15 cellular contexts compared by ENCODE assay signal in genomic region chr2:128439231-128440086, GRCh38.
A peak's percentile ranks its signal among the peaks of the same experiment; 100 is the strongest.
DNase-seq lines count a peak whose midpoint lies in the region; ATAC-seq and TF ChIP-seq lines count a peak whose summit lies in the region.
"Had no signal": no experiment of that assay in that cellular context is flagged by ENCODE, and none has a peak within 500 bp of the region (broad histone marks: within the 10 kb centered on the region; RNA-seq: fewer than 3 reads in every experiment).

No MANE protein-coding gene starts in this region.

- H3K27me3 ChIP-seq in Peyer's patch (no peaks in the 10 kb centered on the region), left lung (no peaks in the 10 kb centered on the region), suprapubic skin (no peaks in the 10 kb centered on the region), MG63 (no peaks in the 10 kb centered on the region)
- H3K27me3 ChIP-seq: adrenal gland, gastrocnemius medialis had no signal

- H3K4me1 ChIP-seq in Peyer's patch (peaks cover 0 to 3% (median 0%) of the 10 kb centered on the region in 4 donors), left lung (peaks cover 9 to 10% of the 10 kb centered on the region in 2 donors), suprapubic skin (peaks cover 38% of the 10 kb centered on the region)
- H3K4me1 ChIP-seq: gastrocnemius medialis had no signal

- whole genome bisulfite sequencing in suprapubic skin: 81% methylated on average over 11 of the region's 17 CpGs

- no peak overlapping the region for H3K27ac ChIP-seq in Peyer's patch
- no peak overlapping the region for H3K27ac ChIP-seq in coronary artery
- no peak overlapping the region for H3K27ac ChIP-seq in left lung
- H3K27ac ChIP-seq in suprapubic skin: no peak overlapping the region
- H3K27ac ChIP-seq: adrenal gland, gastrocnemius medialis had no signal

- H3K9me3 ChIP-seq in Peyer's patch (no peaks in the 10 kb centered on the region), left lung (no peaks in the 10 kb centered on the region), suprapubic skin (no peaks in the 10 kb centered on the region), MG63 (no peaks in the 10 kb centered on the region)
- H3K9me3 ChIP-seq: adrenal gland, gastrocnemius medialis had no signal

- ATAC-seq in left lung: no peak
- ATAC-seq: gastrocnemius medialis had no signal

- intact Hi-C loops in left lung (cut with DNase I): no loop called here

- no peak overlapping the region for H3K4me3 ChIP-seq in Peyer's patch
- no peak overlapping the region for H3K4me3 ChIP-seq in coronary artery
- H3K4me3 ChIP-seq in left lung: no peak overlapping the region
- no peak overlapping the region for H3K4me3 ChIP-seq in suprapubic skin
- no peak overlapping the region for H3K4me3 ChIP-seq in MG63
- H3K4me3 ChIP-seq: adrenal gland, gastrocnemius medialis had no signal

- TF ChIP-seq EP300 in suprapubic skin (IDR thresholded peaks at IDR 0.05): no peak

- DNase-seq in Peyer's patch (peak in 2 of 3 donors; percentile 28 to 39), coronary artery (ENCODE audit: low spot score) (peak; percentile 63), left lung (peak; percentile 24 to 59), suprapubic skin (ENCODE audit: low spot score in 2 of 2) (peak; percentile 53 to 74), MG63 (no peak), NCI-H1694 (lab: John Stamatoyannopoulos, UW) (no peak)
- no peak for DNase-seq in stimulated activated CD4-positive, alpha-beta T cell treated with anti-CD3 and anti-CD28 coated beads, Interleukin-4, amount 100 ng/mL, for 1 hour
- DNase-seq: activated CD4-positive, alpha-beta T cell treated with anti-CD3 and anti-CD28 coated beads, Interleukin-2, amount 10 ng/mL, durations not matched to agents 7 days and 5 days; cerebellar nuclear complex; gastrocnemius medialis; NCI-H2029 treated with DMSO at 0.1 percent for 48 hours; NCI-H524; retina; T1000 had no signal

- TF ChIP-seq CTCF in Peyer's patch (IDR thresholded peaks at IDR 0.05) (no peak), coronary artery (IDR thresholded peaks at IDR 0.05) (no peak), left lung (IDR thresholded peaks at IDR 0.05) (no peak), suprapubic skin (IDR thresholded peaks at IDR 0.05) (no peak)

- TF ChIP-seq POLR2A in Peyer's patch (IDR thresholded peaks at IDR 0.05): no peak
- TF ChIP-seq POLR2A in suprapubic skin (IDR thresholded peaks at IDR 0.05): no peak

- no peaks in the 10 kb centered on the region for H3K36me3 ChIP-seq in Peyer's patch
- no peaks in the 10 kb centered on the region for H3K36me3 ChIP-seq in left lung
- no peaks in the 10 kb centered on the region for H3K36me3 ChIP-seq in suprapubic skin
- no peaks in the 10 kb centered on the region for H3K36me3 ChIP-seq in MG63
- H3K36me3 ChIP-seq: adrenal gland, gastrocnemius medialis had no signal

Comparison
In these comparisons a context has a peak if more than half of its experiments do, and no peak if none do; other contexts are left out.
1. DNase-seq: peak in Peyer's patch (2 of 3), coronary artery (single experiment), left lung (2 of 2) and suprapubic skin (2 of 2); none in MG63 (single experiment), stimulated activated CD4-positive, alpha-beta T cell treated with anti-CD3 and anti-CD28 coated beads, Interleukin-4, amount 100 ng/mL, for 1 hour (single experiment) and NCI-H1694 (single experiment).